10 cellular contexts compared by ENCODE assay signal in the genomic region with DNA sequence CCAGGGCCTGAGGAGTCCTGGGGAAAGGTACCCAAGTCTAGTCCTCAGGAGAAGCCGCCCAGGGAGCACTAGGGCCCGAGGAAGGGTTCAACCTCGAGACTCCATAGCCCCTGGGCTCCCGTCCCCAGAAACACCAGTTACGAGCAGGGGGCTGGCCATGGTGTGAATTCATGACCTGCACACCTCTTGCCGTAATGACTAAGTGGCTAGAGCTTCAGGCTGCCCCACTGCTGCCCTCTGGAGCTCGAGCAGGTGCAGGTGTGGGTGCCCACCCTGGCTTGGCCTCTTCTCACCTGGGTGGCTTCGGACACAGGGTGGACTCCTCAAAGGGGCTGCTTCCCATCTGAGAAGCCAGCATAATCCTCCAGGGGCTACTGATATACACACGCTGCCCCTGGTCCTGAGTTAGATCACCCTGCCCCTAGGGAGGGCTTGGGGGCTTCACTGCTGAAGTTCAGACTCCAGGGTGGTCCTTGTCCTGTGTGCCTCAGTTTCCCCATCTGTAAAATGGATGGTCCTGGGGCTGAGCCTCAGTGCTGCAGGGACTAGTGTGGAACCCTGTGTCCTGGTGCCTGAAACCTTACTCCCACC. TPM values are rescaled to one million over a fixed set of nuclear protein-coding genes. Genes with fewer than 3 reads are reported as not detected.
DNase-seq lines count a peak whose midpoint lies in the region; ATAC-seq, FAIRE-seq and TF ChIP-seq lines count a peak whose summit lies in the region.
"Had no signal": no experiment of that assay in that cellular context is flagged by ENCODE, and none has a peak within 500 bp of the region (broad histone marks: within the 10 kb centered on the region; RNA-seq: fewer than 3 reads in every experiment).

No MANE protein-coding gene starts in this region.

- no peaks in the 10 kb centered on the region for H3K27me3 Mint-ChIP-seq in HFFc6 (ENCODE audit: insufficient read depth)
- no peaks in the 10 kb centered on the region for H3K27me3 Mint-ChIP-seq in brain

- H3K9ac ChIP-seq in stomach smooth muscle (ENCODE audit: low read length in 2 of 2) = peak overlapping the region; percentile 31 to 47

- H3K4me1 Mint-ChIP-seq in HFFc6 (ENCODE audit: low read depth) (peaks cover 47% of the 10 kb centered on the region), brain (peaks cover 44% of the 10 kb centered on the region)

- H3K36me3 ChIP-seq in stomach smooth muscle (ENCODE audit: control insufficient read depth in 2 of 2, insufficient read depth in 2 of 2, low read length in 2 of 2) = no peaks in the 10 kb centered on the region
- H3K36me3 ChIP-seq: cardiac muscle cell had no signal

- peak overlapping the region; percentile 45 for H3K4me3 Mint-ChIP-seq in HFFc6
- H3K4me3 Mint-ChIP-seq in brain = no peak overlapping the region

- H3K27ac Mint-ChIP-seq in HFFc6 = peak overlapping the region; percentile 75
- peak overlapping the region in 3 of 5 experiments; percentile 71 to 86 (median 77) for H3K27ac Mint-ChIP-seq in brain

- H3K4me3 ChIP-seq in stomach smooth muscle (ENCODE audit: low read length in 2 of 2) = peak overlapping the region in 1 of 2 donors; percentile 22
- H3K4me3 ChIP-seq: cardiac muscle cell had no signal

- H3K27ac ChIP-seq in layer of hippocampus (ENCODE audit: low read depth, low read length) (peak overlapping the region; percentile 49), stomach smooth muscle (ENCODE audit: low read length) (peak overlapping the region; percentile 90)

- peaks cover 0 to 5% of the 10 kb centered on the region in 2 donors for H3K9me3 ChIP-seq in stomach smooth muscle (ENCODE audit: control insufficient read depth in 2 of 2, low read length in 2 of 2)

- H3K36me3 Mint-ChIP-seq in HFFc6 (ENCODE audit: low read depth) = peaks cover 19% of the 10 kb centered on the region
- peaks cover 12% of the 10 kb centered on the region for H3K36me3 Mint-ChIP-seq in brain

- ATAC-seq in GM21723 (IDR thresholded peaks at IDR 0.05; ENCODE audit: unreplicated experiment) = no peak
- ATAC-seq in GM19397 (IDR thresholded peaks at IDR 0.05; ENCODE audit: unreplicated experiment) = no peak

- H3K9me3 Mint-ChIP-seq in HFFc6 (no peaks in the 10 kb centered on the region), brain (no peaks in the 10 kb centered on the region)

- TF ChIP-seq CTCF in HFFc6 (IDR thresholded peaks at IDR 0.05) (no peak; the same call in 1 of the 2 replicates), brain (conservative IDR thresholded peaks at IDR 0.05) (no peak)

- H3K27me3 ChIP-seq in layer of hippocampus (ENCODE audit: control insufficient read depth, insufficient read depth, low read length) = no peaks in the 10 kb centered on the region
- no peaks in the 10 kb centered on the region for H3K27me3 ChIP-seq in stomach smooth muscle (ENCODE audit: control insufficient read depth in 1 of 2, insufficient read depth in 2 of 2, low read length in 2 of 2)
- H3K27me3 ChIP-seq: cardiac muscle cell had no signal

- no peak for DNase-seq in HFFc6
- no peak for DNase-seq in GM19239 (ENCODE audit: insufficient read length, low spot score)
- no peak for DNase-seq in COR-L47 (lab: John Stamatoyannopoulos, UW)

- H3K4me1 ChIP-seq in stomach smooth muscle (ENCODE audit: control insufficient read depth, insufficient read depth, low read length) = peaks cover 50% of the 10 kb centered on the region

- no peak for FAIRE-seq in GM19239 (lab: Jason Lieb, UNC)
- FAIRE-seq: G401.6 had no signal

RNA-seq across cellular contexts. Expression of gene SPC24, which starts 13.6 kb away (rescaled TPM):
- total RNA-seq in HFFc6 (2021; fragmentation: NEBNext Ultra II Directional; extraction: Animal tissue kit (Norgen Biotek cat#: 25700)) = 10 to 100 TPM; 21.0 to 54.6 (median 50.3) TPM
- 15.0 TPM for polyA plus RNA-seq in brain (ENCODE audit: insufficient read depth, low read depth, low replicate concordance)

RNA-seq across cellular contexts. Expression of gene LDLR, which starts 52.8 kb away (rescaled TPM):
- 10 to 100 TPM; 22.8 to 34.3 (median 28.0) TPM for total RNA-seq in HFFc6 (2021; fragmentation: NEBNext Ultra II Directional; extraction: Animal tissue kit (Norgen Biotek cat#: 25700))
- 11.7 TPM for polyA plus RNA-seq in brain (ENCODE audit: insufficient read depth, low read depth, low replicate concordance)

RNA-seq across cellular contexts. Expression of gene KANK2, which starts 55.3 kb away (rescaled TPM):
- total RNA-seq in HFFc6 (2021; fragmentation: NEBNext Ultra II Directional; extraction: Animal tissue kit (Norgen Biotek cat#: 25700)) = 100 to 1,000 TPM; 132 to 167 (median 156) TPM
- polyA plus RNA-seq in brain (ENCODE audit: insufficient read depth, low read depth, low replicate concordance) = 34.0 TPM
